15 cellular contexts compared by ENCODE assay signal in genomic region chr2:101725038-101725437, GRCh38. TPM values are rescaled to one million over a fixed set of nuclear protein-coding genes. Genes with fewer than 3 reads are reported as not detected.
DNase-seq lines count a peak whose midpoint lies in the region; ATAC-seq and TF ChIP-seq lines count a peak whose summit lies in the region.
"Had no signal": no experiment of that assay in that cellular context is flagged by ENCODE, and none has a peak within 500 bp of the region (broad histone marks: within the 10 kb centered on the region; RNA-seq: fewer than 3 reads in every experiment).

No MANE protein-coding gene starts in this region.

- no peaks in the 10 kb centered on the region for H3K27me3 Mint-ChIP-seq in activated T-cell treated with anti-CD3 and anti-CD28 coated beads, Interleukin-2, amount 50 U/mL, for 72 hours (ENCODE audit: low read depth)
- H3K27me3 Mint-ChIP-seq in CD8-positive, alpha-beta T cell (ENCODE audit: low read depth) = no peaks in the 10 kb centered on the region
- H3K27me3 Mint-ChIP-seq in T-helper 1 cell treated with Interleukin-12 subunit alpha and Interleukin-12 subunit beta and Interleukin-4 antibody, amounts not matched to agents 30 μg/mL and 1 μg/mL, for 36 hours (ENCODE audit: low read depth) = no peaks in the 10 kb centered on the region
- H3K27me3 Mint-ChIP-seq in memory B cell = no peaks in the 10 kb centered on the region
- H3K27me3 Mint-ChIP-seq in Caco-2 (ENCODE audit: insufficient read depth, unreplicated experiment) = no peaks in the 10 kb centered on the region
- H3K27me3 Mint-ChIP-seq: CD4-positive, alpha-beta memory T cell had no signal

- H3K4me1 Mint-ChIP-seq in activated T-cell treated with anti-CD3 and anti-CD28 coated beads, Interleukin-2, amount 50 U/mL, for 72 hours (ENCODE audit: low read depth) = peaks cover 97% of the 10 kb centered on the region
- peaks cover 92% of the 10 kb centered on the region for H3K4me1 Mint-ChIP-seq in CD8-positive, alpha-beta T cell (ENCODE audit: low read depth)
- peaks cover 73% of the 10 kb centered on the region for H3K4me1 Mint-ChIP-seq in T-helper 1 cell treated with Interleukin-12 subunit alpha and Interleukin-12 subunit beta and Interleukin-4 antibody, amounts not matched to agents 30 μg/mL and 1 μg/mL, for 36 hours (ENCODE audit: low read depth)
- peaks cover 68% of the 10 kb centered on the region for H3K4me1 Mint-ChIP-seq in memory B cell
- H3K4me1 Mint-ChIP-seq in Caco-2 (ENCODE audit: low read depth, unreplicated experiment) = peaks cover 18% of the 10 kb centered on the region

- H3K27ac Mint-ChIP-seq in activated T-cell treated with anti-CD3 and anti-CD28 coated beads, Interleukin-2, amount 50 U/mL, for 72 hours = peak overlapping the region; percentile 72
- peak overlapping the region; percentile 43 for H3K27ac Mint-ChIP-seq in CD8-positive, alpha-beta T cell
- peak overlapping the region; percentile 76 for H3K27ac Mint-ChIP-seq in T-helper 1 cell treated with Interleukin-12 subunit alpha and Interleukin-12 subunit beta and Interleukin-4 antibody, amounts not matched to agents 30 μg/mL and 1 μg/mL, for 36 hours
- H3K27ac Mint-ChIP-seq in memory B cell (peak overlapping the region; percentile 99), Caco-2 (ENCODE audit: unreplicated experiment) (no peak overlapping the region)

- H3K36me3 ChIP-seq in CD8-positive, alpha-beta T cell (ENCODE audit: insufficient read depth, low read length) = no peaks in the 10 kb centered on the region
- H3K36me3 ChIP-seq in Caco-2 (ENCODE audit: control insufficient read depth, insufficient read depth, low read length) (no peaks in the 10 kb centered on the region), esophagus squamous epithelium (no peaks in the 10 kb centered on the region)

- DNase-seq in activated T-cell treated with anti-CD3 and anti-CD28 coated beads, Interleukin-2, amount 50 U/mL, for 72 hours = no peak
- no peak for DNase-seq in activated T-cell treated with anti-CD3 and anti-CD28 coated beads for 4 hours
- no peak for DNase-seq in CD8-positive, alpha-beta T cell
- DNase-seq in memory B cell (ENCODE audit: low spot score in 2 of 2) = no peak
- DNase-seq in NCI-H146 (lab: John Stamatoyannopoulos, UW) = no peak
- DNase-seq in Caco-2 = no peak
- no peak for DNase-seq in esophagus squamous epithelium (lab: John Stamatoyannopoulos, UW)
- DNase-seq: DND-41, KG1, NCI-H1092 treated with DMSO at 0.1 percent for 48 hours, NCI-H1694 treated with DMSO at 0.1 percent for 48 hours, NCI-H446 had no signal

- H3K27ac ChIP-seq in CD8-positive, alpha-beta T cell (ENCODE audit: low read depth, low read length) = no peak overlapping the region
- no peak overlapping the region for H3K27ac ChIP-seq in esophagus squamous epithelium

- 77 to 92% methylated on average over 3 of the region's 3 CpGs for whole genome bisulfite sequencing in esophagus squamous epithelium, 2 donors

- POLR2A ChIA-PET in CD8-positive, alpha-beta T cell (lab: Charles Lee) = interaction anchor here (0.8 to 1.7 kb wide), 2 partner anchors 8 to 15 kb away, joined by 3 to 4 read pairs; no protein-coding TSS in a partner anchor
- POLR2A ChIA-PET in Caco-2 (lab: Charles Lee) = no interaction called here

- intact Hi-C loops in CD8-positive, alpha-beta T cell (cut with DNase I, micrococcal nuclease) = loop anchor here in 1 of 2 experiments (10.0 kb wide), 2 partner anchors 70 to 380 kb away; no protein-coding TSS in a partner anchor
- intact Hi-C loops in Caco-2 (cut with micrococcal nuclease; ENCODE audit: unreplicated experiment) (no loop called here), esophagus squamous epithelium (cut with DNase I) (no loop called here)

- ATAC-seq in activated T-cell treated with anti-CD3 and anti-CD28 coated beads, Interleukin-2, amount 50 U/mL, for 72 hours (replicated peaks in 1 of 2) = peak; percentile 37 to 48
- no peak for ATAC-seq in CD8-positive, alpha-beta T cell
- no peak for ATAC-seq in memory B cell (ENCODE audit: low read depth)
- ATAC-seq: Panc1 had no signal

- peak overlapping the region in 1 of 2 donors; percentile 51 for H3K4me3 Mint-ChIP-seq in activated T-cell treated with anti-CD3 and anti-CD28 coated beads, Interleukin-2, amount 50 U/mL, for 72 hours
- no peak overlapping the region for H3K4me3 Mint-ChIP-seq in CD8-positive, alpha-beta T cell
- H3K4me3 Mint-ChIP-seq in T-helper 1 cell treated with Interleukin-12 subunit alpha and Interleukin-12 subunit beta and Interleukin-4 antibody, amounts not matched to agents 30 μg/mL and 1 μg/mL, for 36 hours = no peak overlapping the region
- peak overlapping the region; percentile 39 for H3K4me3 Mint-ChIP-seq in memory B cell
- no peak overlapping the region for H3K4me3 Mint-ChIP-seq in Caco-2 (ENCODE audit: unreplicated experiment)

- CTCF ChIA-PET in CD8-positive, alpha-beta T cell (lab: Charles Lee) = interaction anchor here (0.9 to 2.5 kb wide), 7 partner anchors 11 to 307 kb away, joined by 3 to 22 read pairs (median 4); no protein-coding TSS in a partner anchor
- CTCF ChIA-PET in Caco-2 (lab: Charles Lee) = no interaction called here

- peaks cover 2 to 11% of the 10 kb centered on the region in 2 donors for H3K36me3 Mint-ChIP-seq in activated T-cell treated with anti-CD3 and anti-CD28 coated beads, Interleukin-2, amount 50 U/mL, for 72 hours (ENCODE audit: insufficient read depth in 2 of 2)
- H3K36me3 Mint-ChIP-seq in CD8-positive, alpha-beta T cell = peaks cover 5% of the 10 kb centered on the region
- H3K36me3 Mint-ChIP-seq in T-helper 1 cell treated with Interleukin-12 subunit alpha and Interleukin-12 subunit beta and Interleukin-4 antibody, amounts not matched to agents 30 μg/mL and 1 μg/mL, for 36 hours (ENCODE audit: low read depth) = peaks cover 23% of the 10 kb centered on the region
- peaks cover 7% of the 10 kb centered on the region for H3K36me3 Mint-ChIP-seq in memory B cell
- peaks cover 53% of the 10 kb centered on the region for H3K36me3 Mint-ChIP-seq in Caco-2 (ENCODE audit: insufficient read depth, unreplicated experiment)
- H3K36me3 Mint-ChIP-seq: CD4-positive, alpha-beta memory T cell had no signal

- no TSS peak for BruUV-seq in Caco-2 (replicated peaks; lab: Mats Ljungman, UMichigan)

- no peaks in the 10 kb centered on the region for H3K9me3 ChIP-seq in CD8-positive, alpha-beta T cell (ENCODE audit: low read length)
- H3K9me3 ChIP-seq in Caco-2 (no peaks in the 10 kb centered on the region), esophagus squamous epithelium (no peaks in the 10 kb centered on the region)

- H3K9me3 Mint-ChIP-seq in activated T-cell treated with anti-CD3 and anti-CD28 coated beads, Interleukin-2, amount 50 U/mL, for 72 hours = peaks cover 2 to 3% of the 10 kb centered on the region in 2 donors
- H3K9me3 Mint-ChIP-seq in CD8-positive, alpha-beta T cell = no peaks in the 10 kb centered on the region
- no peaks in the 10 kb centered on the region for H3K9me3 Mint-ChIP-seq in T-helper 1 cell treated with Interleukin-12 subunit alpha and Interleukin-12 subunit beta and Interleukin-4 antibody, amounts not matched to agents 30 μg/mL and 1 μg/mL, for 36 hours
- no peaks in the 10 kb centered on the region for H3K9me3 Mint-ChIP-seq in memory B cell
- H3K9me3 Mint-ChIP-seq in Caco-2 (ENCODE audit: unreplicated experiment) = no peaks in the 10 kb centered on the region
- H3K9me3 Mint-ChIP-seq: CD4-positive, alpha-beta memory T cell had no signal

- no peak for TF ChIP-seq POLR2A in esophagus squamous epithelium (IDR thresholded peaks at IDR 0.05)

- H3K4me1 ChIP-seq in CD8-positive, alpha-beta T cell (ENCODE audit: insufficient read depth, low read length) = peaks cover 88% of the 10 kb centered on the region
- H3K4me1 ChIP-seq in Caco-2 = no peaks in the 10 kb centered on the region; the same call in 1 of the 2 replicates
- peaks cover 0 to 47% (median 13%) of the 10 kb centered on the region in 3 donors for H3K4me1 ChIP-seq in esophagus squamous epithelium

- H3K27me3 ChIP-seq in CD8-positive, alpha-beta T cell (ENCODE audit: insufficient read depth, low read length) = no peaks in the 10 kb centered on the region
- H3K27me3 ChIP-seq in Caco-2 (replicated peaks; ENCODE audit: control insufficient read depth, insufficient read depth, low read length) (no peaks in the 10 kb centered on the region), esophagus squamous epithelium (no peaks in the 10 kb centered on the region)

- H3K4me3 ChIP-seq in CD8-positive, alpha-beta T cell (ENCODE audit: low read depth, low read length) = no peak overlapping the region
- H3K4me3 ChIP-seq in Caco-2 (ENCODE audit: low read depth, low read length) = no peak overlapping the region
- no peak overlapping the region for H3K4me3 ChIP-seq in esophagus squamous epithelium

- TF ChIP-seq CTCF in CD8-positive, alpha-beta T cell (IDR thresholded peaks at IDR 0.05) = no peak
- TF ChIP-seq CTCF in Caco-2 (IDR thresholded peaks at IDR 0.05; ENCODE audit: insufficient read depth in 1 of 2, low read depth in 1 of 2, low read length in 1 of 2, severe bottlenecking in 1 of 2, unreplicated experiment in 1 of 2) = no peak
- no peak for TF ChIP-seq CTCF in esophagus squamous epithelium (IDR thresholded peaks at IDR 0.05)

RNA-seq across cellular contexts. Expression of gene MAP4K4, which starts 27.5 kb away (rescaled TPM):
- 10 to 100 TPM; 72.1 to 85.1 TPM for total RNA-seq in activated T-cell treated with anti-CD3 and anti-CD28 coated beads, Interleukin-2, amount 50 U/mL, for 72 hours
- 10 to 100 TPM; 72.4 TPM for total RNA-seq in CD8-positive, alpha-beta T cell
- total RNA-seq in Caco-2 (2022) (257 and 263 TPM in 2 replicates), esophagus squamous epithelium (100 to 1,000 TPM in 1 of 4 donors, 10 to 100 TPM in 3; 46.0 to 121 (median 53.9) TPM)

Comparison
In these comparisons a context has a peak if more than half of its experiments do, and no peak if none do; other contexts are left out.
1. ATAC-seq: peak in activated T-cell treated with anti-CD3 and anti-CD28 coated beads, Interleukin-2, amount 50 U/mL, for 72 hours (2 of 2); none in CD8-positive, alpha-beta T cell (single experiment) and memory B cell (single experiment).